ENCODE assay signal across 18 cellular contexts in the genomic region with DNA sequence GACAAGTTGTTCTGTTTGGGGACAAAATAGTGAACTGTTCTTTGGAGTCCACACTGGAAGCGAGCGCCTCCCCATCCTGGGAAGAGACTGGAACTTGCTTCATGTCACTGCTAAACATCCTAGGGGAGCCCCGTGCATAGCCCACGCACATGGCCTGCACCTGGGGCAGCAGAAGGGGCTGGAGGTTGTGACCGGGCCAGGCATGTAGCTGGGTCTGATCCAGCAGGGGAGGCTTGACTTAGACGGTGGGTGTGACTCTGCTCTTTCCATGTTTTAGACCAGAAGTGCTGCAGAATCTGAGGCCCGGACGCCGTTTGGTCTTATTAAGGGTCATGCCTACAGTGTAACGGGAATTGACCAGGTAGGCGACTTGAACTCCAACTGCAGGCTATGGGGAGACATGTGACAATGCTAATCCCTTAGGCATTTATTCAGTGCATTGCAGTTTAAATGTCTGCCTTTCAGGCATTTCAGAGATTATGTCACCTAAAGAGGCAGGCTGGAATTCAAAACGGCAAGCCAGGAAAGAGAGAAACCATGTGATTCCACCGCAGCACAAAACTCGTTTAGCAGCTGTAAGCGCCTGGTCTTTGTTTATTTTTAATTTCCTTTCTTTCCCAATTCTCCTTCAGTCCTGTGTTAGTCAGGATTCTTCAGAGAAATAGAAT. TPM values are rescaled to one million over a fixed set of nuclear protein-coding genes. Genes with fewer than 3 reads are reported as not detected.
A peak's percentile ranks its signal among the peaks of the same experiment; 100 is the strongest.
DNase-seq lines count a peak whose midpoint lies in the region; ATAC-seq and TF ChIP-seq lines count a peak whose summit lies in the region.
"Had no signal": no experiment of that assay in that cellular context is flagged by ENCODE, and none has a peak within 500 bp of the region (broad histone marks: within the 10 kb centered on the region; RNA-seq: fewer than 3 reads in every experiment).

No MANE protein-coding gene starts in this region.

- H3K27ac Mint-ChIP-seq in mesothelial cell of epicardium, result peak overlapping the region; percentile 86
- no peak overlapping the region for H3K27ac Mint-ChIP-seq in activated CD4-positive, alpha-beta T cell treated with anti-CD3 and anti-CD28 coated beads, Interleukin-2, amount 10 ng/mL, durations not matched to agents 7 days and 5 days
- H3K27ac Mint-ChIP-seq: H9 had no signal

- POLR2A ChIA-PET in activated CD4-positive, alpha-beta T cell treated with anti-CD3 and anti-CD28 coated beads, Interleukin-2, amount 10 ng/mL, durations not matched to agents 7 days and 5 days (lab: Charles Lee), result no interaction called here

- TF ChIP-seq CTCF in left ventricle myocardium inferior (IDR thresholded peaks at IDR 0.05; ENCODE audit: borderline replicate concordance), result no peak
- no peak for TF ChIP-seq CTCF in epithelial cell of esophagus (IDR thresholded peaks at IDR 0.05; ENCODE audit: insufficient read depth, low read depth, low read length, missing control alignments)
- TF ChIP-seq CTCF in mesothelial cell of epicardium (IDR thresholded peaks at IDR 0.05; ENCODE audit: unreplicated experiment), result no peak

- no peaks in the 10 kb centered on the region for H3K27me3 Mint-ChIP-seq in mesothelial cell of epicardium (ENCODE audit: low read depth)
- H3K27me3 Mint-ChIP-seq in activated CD4-positive, alpha-beta T cell treated with anti-CD3 and anti-CD28 coated beads, Interleukin-2, amount 10 ng/mL, durations not matched to agents 7 days and 5 days, result no peaks in the 10 kb centered on the region

- H3K27me3 ChIP-seq in left ventricle myocardium inferior (ENCODE audit: low read depth), result no peaks in the 10 kb centered on the region
- H3K27me3 ChIP-seq: SJSA1, tibial nerve had no signal

- no peaks in the 10 kb centered on the region for H3K36me3 Mint-ChIP-seq in mesothelial cell of epicardium
- no peaks in the 10 kb centered on the region for H3K36me3 Mint-ChIP-seq in activated CD4-positive, alpha-beta T cell treated with anti-CD3 and anti-CD28 coated beads, Interleukin-2, amount 10 ng/mL, durations not matched to agents 7 days and 5 days (ENCODE audit: low read depth)

- H3K4me1 Mint-ChIP-seq in mesothelial cell of epicardium, result peaks cover 15% of the 10 kb centered on the region
- no peaks in the 10 kb centered on the region for H3K4me1 Mint-ChIP-seq in activated CD4-positive, alpha-beta T cell treated with anti-CD3 and anti-CD28 coated beads, Interleukin-2, amount 10 ng/mL, durations not matched to agents 7 days and 5 days

- intact Hi-C loops in left ventricle myocardium inferior (cut with micrococcal nuclease) (no loop called here), Right ventricle myocardium inferior (cut with DNase I) (no loop called here)

- ATAC-seq in Right ventricle myocardium inferior, result no peak
- no peak for ATAC-seq in GM18858 (IDR thresholded peaks at IDR 0.05; ENCODE audit: unreplicated experiment)
- ATAC-seq: A549, GM12878 had no signal

- H3K9me3 Mint-ChIP-seq in mesothelial cell of epicardium, result peaks cover 19% of the 10 kb centered on the region
- no peaks in the 10 kb centered on the region for H3K9me3 Mint-ChIP-seq in activated CD4-positive, alpha-beta T cell treated with anti-CD3 and anti-CD28 coated beads, Interleukin-2, amount 10 ng/mL, durations not matched to agents 7 days and 5 days

- no peak overlapping the region for H3K4me3 Mint-ChIP-seq in mesothelial cell of epicardium
- no peak overlapping the region for H3K4me3 Mint-ChIP-seq in activated CD4-positive, alpha-beta T cell treated with anti-CD3 and anti-CD28 coated beads, Interleukin-2, amount 10 ng/mL, durations not matched to agents 7 days and 5 days
- H3K4me3 Mint-ChIP-seq: H9 had no signal

- H3K4me3 ChIP-seq in left ventricle myocardium inferior (no peak overlapping the region), epithelial cell of esophagus (ENCODE audit: low read length) (no peak overlapping the region)
- H3K4me3 ChIP-seq: A549, GM12878, SJSA1, tibial nerve had no signal

- DNase-seq in left ventricle myocardium inferior, result no peak
- no peak for DNase-seq in Right ventricle myocardium inferior (ENCODE audit: missing footprints)
- DNase-seq in epithelial cell of esophagus (ENCODE audit: low read depth), result peak; percentile 75
- DNase-seq in mesothelial cell of epicardium (ENCODE audit: low spot score in 2 of 2, unreplicated experiment in 2 of 2), result no peak
- no peak for DNase-seq in SKM-1 treated with dmso at 0.1 percent for 144 hours (lab: John Stamatoyannopoulos, UW; ENCODE audit: unreplicated experiment)
- no peak for DNase-seq in DMS79 treated with DMSO at 0.1 percent for 48 hours (lab: John Stamatoyannopoulos, UW)
- no peak for DNase-seq in activated CD4-positive, alpha-beta T cell treated with anti-CD3 and anti-CD28 coated beads, Interleukin-2, amount 10 ng/mL, durations not matched to agents 7 days and 5 days
- DNase-seq: DMS 273 treated with DMSO at 0.1 percent for 48 hours, H9, NCI-H1417 treated with DMSO at 0.1 percent for 48 hours, NCI-H748 treated with DMSO at 0.1 percent for 48 hours, WERI-Rb-1 had no signal

- no peaks in the 10 kb centered on the region for H3K36me3 ChIP-seq in left ventricle myocardium inferior
- H3K36me3 ChIP-seq: SJSA1, tibial nerve, WERI-Rb-1 had no signal

- CTCF ChIA-PET in activated CD4-positive, alpha-beta T cell treated with anti-CD3 and anti-CD28 coated beads, Interleukin-2, amount 10 ng/mL, durations not matched to agents 7 days and 5 days (lab: Charles Lee), result interaction anchor here (0.6 kb wide), 1 partner anchor 29 kb away, joined by 5 read pairs; no protein-coding TSS in a partner anchor

- peak overlapping the region; percentile 33 for H3K27ac ChIP-seq in left ventricle myocardium inferior (replicated peaks)
- H3K27ac ChIP-seq: A549, SJSA1, tibial nerve, WERI-Rb-1 had no signal

- peaks cover 29% of the 10 kb centered on the region for H3K4me1 ChIP-seq in left ventricle myocardium inferior
- H3K4me1 ChIP-seq: A549 had no signal

- peaks cover 8% of the 10 kb centered on the region for H3K9me3 ChIP-seq in left ventricle myocardium inferior (replicated peaks)
- H3K9me3 ChIP-seq: A549, SJSA1 had no signal

RNA-seq across cellular contexts. Expression of a gene that starts 21.8 kb away (rescaled TPM):
- 0.14 TPM for total RNA-seq in left ventricle myocardium inferior
- total RNA-seq in Right ventricle myocardium inferior, result 0.27 TPM
- total RNA-seq in mesothelial cell of epicardium, result 0.44 to 0.78 TPM (median 0.77 TPM) in 3 replicates
- not detected for total RNA-seq in activated CD4-positive, alpha-beta T cell treated with anti-CD3 and anti-CD28 coated beads, Interleukin-2, amount 10 ng/mL, durations not matched to agents 7 days and 5 days
- total RNA-seq: endothelial cell of umbilical vein, GM12878, SJSA1 had no signal

RNA-seq across cellular contexts. Expression of a gene that starts 55.1 kb away (rescaled TPM):
- 54.6 TPM for total RNA-seq in left ventricle myocardium inferior
- total RNA-seq in Right ventricle myocardium inferior, result 74.5 TPM
- 1.1 to 1.9 TPM (median 1.5 TPM) in 3 replicates for total RNA-seq in mesothelial cell of epicardium
- not detected for total RNA-seq in activated CD4-positive, alpha-beta T cell treated with anti-CD3 and anti-CD28 coated beads, Interleukin-2, amount 10 ng/mL, durations not matched to agents 7 days and 5 days
- total RNA-seq: endothelial cell of umbilical vein, H9, SJSA1 had no signal

Comparison
In these comparisons a context has a peak if more than half of its experiments do, and no peak if none do; other contexts are left out.
1. RNA of a gene that starts 55.1 kb away (total RNA-seq): 74.5 TPM in Right ventricle myocardium inferior (single experiment) and 54.6 TPM in left ventricle myocardium inferior (single experiment); 1.1 to 1.9 TPM in mesothelial cell of epicardium and not detected in activated CD4-positive, alpha-beta T cell treated with anti-CD3 and anti-CD28 coated beads, Interleukin-2, amount 10 ng/mL, durations not matched to agents 7 days and 5 days; every median in the first group is over 10 times any median in the second.